In genomic region chr21:33557447-33557846, GRCh38 we compare ENCODE assay signal across 19 cellular contexts.
"Had no signal": no experiment of that assay in that cellular context is flagged by ENCODE, and none has a peak within 500 bp of the region (broad histone marks: within the 10 kb centered on the region; RNA-seq: fewer than 3 reads in every experiment).

No MANE protein-coding gene starts in this region.

- H3K4me1 ChIP-seq: SJSA1 had no signal

- DNase-seq: KBM-7, MG63, NCI-H1092 treated with DMSO at 0.1 percent for 48 hours, NCI-H1436, NCI-H187, NCI-H2029, NCI-H2081 treated with DMSO at 0.1 percent for 48 hours, NCI-H2171, NCI-H226, NCI-H446, NCI-H510A, NCI-H524 treated with DMSO at 0.1 percent for 48 hours, NCI-H69, NCI-H774, Right ventricle myocardium superior, RPMI8226, SIG-M5 had no signal

- H3K9me3 ChIP-seq: MG63, SJSA1 had no signal

- H3K27me3 ChIP-seq: MG63, SJSA1 had no signal

- H3K4me3 ChIP-seq: MG63, SJSA1, SK-N-MC had no signal

- H3K27ac ChIP-seq: SJSA1, SK-N-MC had no signal
